ENCODE assay signal across 1 cellular context in the genomic region with DNA sequence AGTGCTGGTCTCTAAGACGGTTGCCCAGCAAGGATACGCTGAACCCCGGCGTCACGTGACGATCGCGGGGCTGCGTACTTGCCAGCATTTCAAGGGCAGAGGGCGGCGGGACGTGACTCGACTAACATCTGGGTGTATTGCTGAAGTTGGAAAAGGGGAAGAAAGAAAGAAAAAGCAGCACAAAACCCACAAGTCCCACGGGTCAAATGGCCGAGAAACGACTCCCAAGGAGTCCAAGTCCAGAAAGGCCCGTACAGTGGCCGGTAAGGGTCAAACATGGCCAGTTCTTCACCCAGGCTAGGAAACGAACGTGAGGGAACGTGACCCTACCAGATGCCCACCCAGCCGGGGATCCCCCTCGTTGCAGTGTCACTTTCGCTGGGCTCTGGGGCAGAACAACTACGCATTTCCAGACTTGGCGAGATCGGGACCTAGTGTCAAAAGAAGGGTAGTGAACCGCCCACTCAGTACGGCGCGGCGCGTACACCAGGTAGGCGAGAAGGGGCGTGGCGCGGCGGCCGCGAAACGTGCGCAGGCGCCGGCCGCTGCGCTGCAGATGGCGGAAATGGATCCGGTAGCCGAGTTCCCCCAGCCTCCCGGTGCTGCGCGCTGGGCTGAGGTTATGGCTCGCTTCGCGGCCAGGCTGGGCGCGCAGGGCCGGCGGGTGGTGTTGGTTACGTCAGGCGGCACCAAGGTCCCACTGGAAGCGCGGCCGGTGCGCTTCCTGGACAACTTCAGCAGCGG.
TF ChIP-seq lines count a peak whose summit lies in the region.

A gene (plus strand): TSS at position 534 of the 744 bp plus-strand sequence. CDS start 23 bp downstream, at position 557.
A gene with protein sequence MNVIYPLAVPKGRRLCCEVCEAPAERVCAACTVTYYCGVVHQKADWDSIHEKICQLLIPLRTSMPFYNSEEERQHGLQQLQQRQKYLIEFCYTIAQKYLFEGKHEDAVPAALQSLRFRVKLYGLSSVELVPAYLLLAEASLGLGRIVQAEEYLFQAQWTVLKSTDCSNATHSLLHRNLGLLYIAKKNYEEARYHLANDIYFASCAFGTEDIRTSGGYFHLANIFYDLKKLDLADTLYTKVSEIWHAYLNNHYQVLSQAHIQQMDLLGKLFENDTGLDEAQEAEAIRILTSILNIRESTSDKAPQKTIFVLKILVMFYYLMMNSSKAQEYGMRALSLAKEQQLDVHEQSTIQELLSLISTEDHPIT (minus strand): TSS at position 13 of the 744 bp plus-strand sequence. CDS start 25 bp downstream, outside the sequence.

TF ChIP-seq in K562, 482 proteins besides CTCF, POLR2A, EP300 and RAD21 (continued from another document and continues in another):
- TF ChIP-seq ZNF584 (CRISPR knock-in tag; IDR thresholded peaks at IDR 0.05; ENCODE audit: low read depth) = no peak
- TF ChIP-seq MTA2 (IDR thresholded peaks at IDR 0.05; ENCODE audit: low read depth) = no peak
- peak; percentile 77; the same call in 1 of the 2 replicates for TF ChIP-seq KAT8 (IDR thresholded peaks at IDR 0.05; ENCODE audit: low read depth)
- no peak for TF ChIP-seq MAFK (IDR thresholded peaks at IDR 0.05; ENCODE audit: low read length)
- TF ChIP-seq ZNF445 (CRISPR knock-in tag; IDR thresholded peaks at IDR 0.05; ENCODE audit: low read depth) = no peak
- TF ChIP-seq, protein P1, sequence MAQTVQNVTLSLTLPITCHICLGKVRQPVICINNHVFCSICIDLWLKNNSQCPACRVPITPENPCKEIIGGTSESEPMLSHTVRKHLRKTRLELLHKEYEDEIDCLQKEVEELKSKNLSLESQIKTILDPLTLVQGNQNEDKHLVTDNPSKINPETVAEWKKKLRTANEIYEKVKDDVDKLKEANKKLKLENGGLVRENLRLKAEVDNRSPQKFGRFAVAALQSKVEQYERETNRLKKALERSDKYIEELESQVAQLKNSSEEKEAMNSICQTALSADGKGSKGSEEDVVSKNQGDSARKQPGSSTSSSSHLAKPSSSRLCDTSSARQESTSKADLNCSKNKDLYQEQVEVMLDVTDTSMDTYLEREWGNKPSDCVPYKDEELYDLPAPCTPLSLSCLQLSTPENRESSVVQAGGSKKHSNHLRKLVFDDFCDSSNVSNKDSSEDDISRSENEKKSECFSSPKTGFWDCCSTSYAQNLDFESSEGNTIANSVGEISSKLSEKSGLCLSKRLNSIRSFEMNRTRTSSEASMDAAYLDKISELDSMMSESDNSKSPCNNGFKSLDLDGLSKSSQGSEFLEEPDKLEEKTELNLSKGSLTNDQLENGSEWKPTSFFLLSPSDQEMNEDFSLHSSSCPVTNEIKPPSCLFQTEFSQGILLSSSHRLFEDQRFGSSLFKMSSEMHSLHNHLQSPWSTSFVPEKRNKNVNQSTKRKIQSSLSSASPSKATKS (CRISPR knock-in tag; IDR thresholded peaks at IDR 0.05) = no peak
- TF ChIP-seq, protein P2, sequence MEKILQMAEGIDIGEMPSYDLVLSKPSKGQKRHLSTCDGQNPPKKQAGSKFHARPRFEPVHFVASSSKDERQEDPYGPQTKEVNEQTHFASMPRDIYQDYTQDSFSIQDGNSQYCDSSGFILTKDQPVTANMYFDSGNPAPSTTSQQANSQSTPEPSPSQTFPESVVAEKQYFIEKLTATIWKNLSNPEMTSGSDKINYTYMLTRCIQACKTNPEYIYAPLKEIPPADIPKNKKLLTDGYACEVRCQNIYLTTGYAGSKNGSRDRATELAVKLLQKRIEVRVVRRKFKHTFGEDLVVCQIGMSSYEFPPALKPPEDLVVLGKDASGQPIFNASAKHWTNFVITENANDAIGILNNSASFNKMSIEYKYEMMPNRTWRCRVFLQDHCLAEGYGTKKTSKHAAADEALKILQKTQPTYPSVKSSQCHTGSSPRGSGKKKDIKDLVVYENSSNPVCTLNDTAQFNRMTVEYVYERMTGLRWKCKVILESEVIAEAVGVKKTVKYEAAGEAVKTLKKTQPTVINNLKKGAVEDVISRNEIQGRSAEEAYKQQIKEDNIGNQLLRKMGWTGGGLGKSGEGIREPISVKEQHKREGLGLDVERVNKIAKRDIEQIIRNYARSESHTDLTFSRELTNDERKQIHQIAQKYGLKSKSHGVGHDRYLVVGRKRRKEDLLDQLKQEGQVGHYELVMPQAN (IDR thresholded peaks at IDR 0.05; ENCODE audit: borderline replicate concordance) = no peak
- TF ChIP-seq, protein P3, sequence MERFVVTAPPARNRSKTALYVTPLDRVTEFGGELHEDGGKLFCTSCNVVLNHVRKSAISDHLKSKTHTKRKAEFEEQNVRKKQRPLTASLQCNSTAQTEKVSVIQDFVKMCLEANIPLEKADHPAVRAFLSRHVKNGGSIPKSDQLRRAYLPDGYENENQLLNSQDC (CRISPR knock-in tag; IDR thresholded peaks at IDR 0.05) = no peak
- no peak; the same call in none of the 2 replicates for TF ChIP-seq DIDO1 (tag; IDR thresholded peaks at IDR 0.05; ENCODE audit: low read depth)
- no peak for TF ChIP-seq ELF1 (tag; IDR thresholded peaks at IDR 0.05)
- no peak for TF ChIP-seq ZNF274 (IDR thresholded peaks at IDR 0.05; ENCODE audit: borderline replicate concordance, low read depth, low read length)
- TF ChIP-seq RCOR1 (IDR thresholded peaks at IDR 0.05; ENCODE audit: borderline replicate concordance in 1 of 2, low read depth in 2 of 2, low read length in 2 of 2) = no peak
- TF ChIP-seq ZNF561 (CRISPR knock-in tag; conservative IDR thresholded peaks at IDR 0.05) = no peak
- TF ChIP-seq PTTG1 (tag; IDR thresholded peaks at IDR 0.05; ENCODE audit: low read depth) = no peak
- no peak for TF ChIP-seq ARHGAP35 (IDR thresholded peaks at IDR 0.05; ENCODE audit: partially characterized antibody)
- TF ChIP-seq MEF2D (tag; conservative IDR thresholded peaks at IDR 0.05; ENCODE audit: low read depth) = no peak
- TF ChIP-seq HDAC8 (tag; IDR thresholded peaks at IDR 0.05) = no peak
- no peak for TF ChIP-seq ZNF146 (CRISPR knock-in tag; IDR thresholded peaks at IDR 0.05; ENCODE audit: unreplicated experiment)
- TF ChIP-seq ZSCAN29 (IDR thresholded peaks at IDR 0.05) = no peak
- TF ChIP-seq, protein P4, sequence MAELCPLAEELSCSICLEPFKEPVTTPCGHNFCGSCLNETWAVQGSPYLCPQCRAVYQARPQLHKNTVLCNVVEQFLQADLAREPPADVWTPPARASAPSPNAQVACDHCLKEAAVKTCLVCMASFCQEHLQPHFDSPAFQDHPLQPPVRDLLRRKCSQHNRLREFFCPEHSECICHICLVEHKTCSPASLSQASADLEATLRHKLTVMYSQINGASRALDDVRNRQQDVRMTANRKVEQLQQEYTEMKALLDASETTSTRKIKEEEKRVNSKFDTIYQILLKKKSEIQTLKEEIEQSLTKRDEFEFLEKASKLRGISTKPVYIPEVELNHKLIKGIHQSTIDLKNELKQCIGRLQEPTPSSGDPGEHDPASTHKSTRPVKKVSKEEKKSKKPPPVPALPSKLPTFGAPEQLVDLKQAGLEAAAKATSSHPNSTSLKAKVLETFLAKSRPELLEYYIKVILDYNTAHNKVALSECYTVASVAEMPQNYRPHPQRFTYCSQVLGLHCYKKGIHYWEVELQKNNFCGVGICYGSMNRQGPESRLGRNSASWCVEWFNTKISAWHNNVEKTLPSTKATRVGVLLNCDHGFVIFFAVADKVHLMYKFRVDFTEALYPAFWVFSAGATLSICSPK (IDR thresholded peaks at IDR 0.05; ENCODE audit: borderline replicate concordance) = no peak
- no peak for TF ChIP-seq TEAD2 (tag; IDR thresholded peaks at IDR 0.05)
- TF ChIP-seq ZNF408 (CRISPR knock-in tag; IDR thresholded peaks at IDR 0.05; ENCODE audit: low read depth) = no peak
- no peak for TF ChIP-seq PPARD (CRISPR knock-in tag; IDR thresholded peaks at IDR 0.05)
- TF ChIP-seq CEBPB (tag; IDR thresholded peaks at IDR 0.05) = no peak
- peak; percentile 94 for TF ChIP-seq POLR2G (IDR thresholded peaks at IDR 0.05; ENCODE audit: low read depth, low read length)
- TF ChIP-seq, protein P5, sequence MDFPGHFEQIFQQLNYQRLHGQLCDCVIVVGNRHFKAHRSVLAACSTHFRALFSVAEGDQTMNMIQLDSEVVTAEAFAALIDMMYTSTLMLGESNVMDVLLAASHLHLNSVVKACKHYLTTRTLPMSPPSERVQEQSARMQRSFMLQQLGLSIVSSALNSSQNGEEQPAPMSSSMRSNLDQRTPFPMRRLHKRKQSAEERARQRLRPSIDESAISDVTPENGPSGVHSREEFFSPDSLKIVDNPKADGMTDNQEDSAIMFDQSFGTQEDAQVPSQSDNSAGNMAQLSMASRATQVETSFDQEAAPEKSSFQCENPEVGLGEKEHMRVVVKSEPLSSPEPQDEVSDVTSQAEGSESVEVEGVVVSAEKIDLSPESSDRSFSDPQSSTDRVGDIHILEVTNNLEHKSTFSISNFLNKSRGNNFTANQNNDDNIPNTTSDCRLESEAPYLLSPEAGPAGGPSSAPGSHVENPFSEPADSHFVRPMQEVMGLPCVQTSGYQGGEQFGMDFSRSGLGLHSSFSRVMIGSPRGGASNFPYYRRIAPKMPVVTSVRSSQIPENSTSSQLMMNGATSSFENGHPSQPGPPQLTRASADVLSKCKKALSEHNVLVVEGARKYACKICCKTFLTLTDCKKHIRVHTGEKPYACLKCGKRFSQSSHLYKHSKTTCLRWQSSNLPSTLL (IDR thresholded peaks at IDR 0.05) = no peak
- TF ChIP-seq, protein P6, sequence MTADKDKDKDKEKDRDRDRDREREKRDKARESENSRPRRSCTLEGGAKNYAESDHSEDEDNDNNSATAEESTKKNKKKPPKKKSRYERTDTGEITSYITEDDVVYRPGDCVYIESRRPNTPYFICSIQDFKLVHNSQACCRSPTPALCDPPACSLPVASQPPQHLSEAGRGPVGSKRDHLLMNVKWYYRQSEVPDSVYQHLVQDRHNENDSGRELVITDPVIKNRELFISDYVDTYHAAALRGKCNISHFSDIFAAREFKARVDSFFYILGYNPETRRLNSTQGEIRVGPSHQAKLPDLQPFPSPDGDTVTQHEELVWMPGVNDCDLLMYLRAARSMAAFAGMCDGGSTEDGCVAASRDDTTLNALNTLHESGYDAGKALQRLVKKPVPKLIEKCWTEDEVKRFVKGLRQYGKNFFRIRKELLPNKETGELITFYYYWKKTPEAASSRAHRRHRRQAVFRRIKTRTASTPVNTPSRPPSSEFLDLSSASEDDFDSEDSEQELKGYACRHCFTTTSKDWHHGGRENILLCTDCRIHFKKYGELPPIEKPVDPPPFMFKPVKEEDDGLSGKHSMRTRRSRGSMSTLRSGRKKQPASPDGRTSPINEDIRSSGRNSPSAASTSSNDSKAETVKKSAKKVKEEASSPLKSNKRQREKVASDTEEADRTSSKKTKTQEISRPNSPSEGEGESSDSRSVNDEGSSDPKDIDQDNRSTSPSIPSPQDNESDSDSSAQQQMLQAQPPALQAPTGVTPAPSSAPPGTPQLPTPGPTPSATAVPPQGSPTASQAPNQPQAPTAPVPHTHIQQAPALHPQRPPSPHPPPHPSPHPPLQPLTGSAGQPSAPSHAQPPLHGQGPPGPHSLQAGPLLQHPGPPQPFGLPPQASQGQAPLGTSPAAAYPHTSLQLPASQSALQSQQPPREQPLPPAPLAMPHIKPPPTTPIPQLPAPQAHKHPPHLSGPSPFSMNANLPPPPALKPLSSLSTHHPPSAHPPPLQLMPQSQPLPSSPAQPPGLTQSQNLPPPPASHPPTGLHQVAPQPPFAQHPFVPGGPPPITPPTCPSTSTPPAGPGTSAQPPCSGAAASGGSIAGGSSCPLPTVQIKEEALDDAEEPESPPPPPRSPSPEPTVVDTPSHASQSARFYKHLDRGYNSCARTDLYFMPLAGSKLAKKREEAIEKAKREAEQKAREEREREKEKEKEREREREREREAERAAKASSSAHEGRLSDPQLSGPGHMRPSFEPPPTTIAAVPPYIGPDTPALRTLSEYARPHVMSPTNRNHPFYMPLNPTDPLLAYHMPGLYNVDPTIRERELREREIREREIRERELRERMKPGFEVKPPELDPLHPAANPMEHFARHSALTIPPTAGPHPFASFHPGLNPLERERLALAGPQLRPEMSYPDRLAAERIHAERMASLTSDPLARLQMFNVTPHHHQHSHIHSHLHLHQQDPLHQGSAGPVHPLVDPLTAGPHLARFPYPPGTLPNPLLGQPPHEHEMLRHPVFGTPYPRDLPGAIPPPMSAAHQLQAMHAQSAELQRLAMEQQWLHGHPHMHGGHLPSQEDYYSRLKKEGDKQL (CRISPR knock-in tag; IDR thresholded peaks at IDR 0.05; ENCODE audit: borderline replicate concordance) = no peak
- no peak for TF ChIP-seq ZNF212 (CRISPR knock-in tag; IDR thresholded peaks at IDR 0.05)
- TF ChIP-seq ETV6 (IDR thresholded peaks at IDR 0.05; ENCODE audit: borderline replicate concordance in 1 of 2, low read depth in 2 of 2, low read length in 1 of 2) = no peak
- no peak for TF ChIP-seq ETV6 (CRISPR knock-in tag; IDR thresholded peaks at IDR 0.05; ENCODE audit: borderline replicate concordance)
- no peak for TF ChIP-seq SMAD3 (CRISPR knock-in tag; conservative IDR thresholded peaks at IDR 0.05)
- no peak for TF ChIP-seq ZNF766 (CRISPR knock-in tag; conservative IDR thresholded peaks at IDR 0.05)
- TF ChIP-seq HLTF (IDR thresholded peaks at IDR 0.05) = no peak
- 0 out of 2 replicates have a peak, but pooled peaks have one; percentile 34 for TF ChIP-seq CREB1 (IDR thresholded peaks at IDR 0.05)
- no peak for TF ChIP-seq CREB1 (CRISPR knock-in tag; IDR thresholded peaks at IDR 0.05)
- no peak for TF ChIP-seq TSC22D4 (tag; IDR thresholded peaks at IDR 0.05)
- no peak for TF ChIP-seq SMARCC2 (IDR thresholded peaks at IDR 0.05; ENCODE audit: low read depth)
- no peak for TF ChIP-seq NR1H2 (CRISPR knock-in tag; IDR thresholded peaks at IDR 0.05)
- TF ChIP-seq, protein P7, sequence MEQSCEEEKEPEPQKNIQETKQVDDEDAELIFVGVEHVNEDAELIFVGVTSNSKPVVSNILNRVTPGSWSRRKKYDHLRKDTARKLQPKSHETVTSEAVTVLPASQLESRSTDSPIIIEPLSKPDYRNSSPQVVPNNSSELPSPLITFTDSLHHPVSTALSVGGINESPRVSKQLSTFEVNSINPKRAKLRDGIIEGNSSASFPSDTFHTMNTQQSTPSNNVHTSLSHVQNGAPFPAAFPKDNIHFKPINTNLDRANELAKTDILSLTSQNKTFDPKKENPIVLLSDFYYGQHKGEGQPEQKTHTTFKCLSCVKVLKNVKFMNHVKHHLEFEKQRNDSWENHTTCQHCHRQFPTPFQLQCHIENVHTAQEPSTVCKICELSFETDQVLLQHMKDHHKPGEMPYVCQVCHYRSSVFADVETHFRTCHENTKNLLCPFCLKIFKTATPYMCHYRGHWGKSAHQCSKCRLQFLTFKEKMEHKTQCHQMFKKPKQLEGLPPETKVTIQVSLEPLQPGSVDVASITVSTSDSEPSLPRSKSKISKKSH (CRISPR knock-in tag; IDR thresholded peaks at IDR 0.05) = no peak
- TF ChIP-seq HIVEP1 (CRISPR knock-in tag; IDR thresholded peaks at IDR 0.05) = no peak
- TF ChIP-seq, protein P8, sequence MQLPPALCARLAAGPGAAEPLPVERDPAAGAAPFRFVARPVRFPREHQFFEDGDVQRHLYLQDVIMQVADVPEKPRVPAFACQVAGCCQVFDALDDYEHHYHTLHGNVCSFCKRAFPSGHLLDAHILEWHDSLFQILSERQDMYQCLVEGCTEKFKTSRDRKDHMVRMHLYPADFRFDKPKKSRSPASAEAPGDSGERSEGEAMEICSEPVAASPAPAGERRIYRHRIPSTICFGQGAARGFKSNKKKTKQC (CRISPR knock-in tag; IDR thresholded peaks at IDR 0.05) = no peak
- TF ChIP-seq POLR2AphosphoS2 (IDR thresholded peaks at IDR 0.05; ENCODE audit: low read length) = no peak
- no peak for TF ChIP-seq TRIM28 (IDR thresholded peaks at IDR 0.05)
- no peak for TF ChIP-seq KLF6 (CRISPR knock-in tag; IDR thresholded peaks at IDR 0.05; ENCODE audit: borderline replicate concordance)
- no peak for TF ChIP-seq SPI1 (IDR thresholded peaks at IDR 0.05; ENCODE audit: borderline replicate concordance, low read depth, low read length)
- peak; percentile 59; the same call in 1 of the 2 replicates for TF ChIP-seq ELF2 (CRISPR knock-in tag; IDR thresholded peaks at IDR 0.05)
- no peak for TF ChIP-seq PHTF2 (CRISPR knock-in tag; IDR thresholded peaks at IDR 0.05)
- peak; percentile 87 for TF ChIP-seq SUPT5H (IDR thresholded peaks at IDR 0.05)
